In genomic region chr20:49594929-49595311, GRCh38 we compare ENCODE assay signal across 11 cellular contexts. TPM values are rescaled to one million over a fixed set of nuclear protein-coding genes. Genes with fewer than 3 reads are reported as not detected.
DNase-seq lines count a peak whose midpoint lies in the region; ATAC-seq, FAIRE-seq and TF ChIP-seq lines count a peak whose summit lies in the region.
"Had no signal": no experiment of that assay in that cellular context is flagged by ENCODE, and none has a peak within 500 bp of the region (broad histone marks: within the 10 kb centered on the region; RNA-seq: fewer than 3 reads in every experiment).

No MANE protein-coding gene starts in this region.

- FAIRE-seq in A549 (lab: Jason Lieb, UNC), result no peak
- FAIRE-seq: urothelium cell line had no signal

- H3K27me3 ChIP-seq in adipocyte (replicated peaks; ENCODE audit: control insufficient read depth, insufficient read depth, low read length), result no peaks in the 10 kb centered on the region

- no peak overlapping the region for H3K4me3 Mint-ChIP-seq in nephron
- H3K4me3 Mint-ChIP-seq: CD14-positive monocyte had no signal

- DNase-seq in A549 (ENCODE audit: low read depth in 1 of 2, low spot score in 1 of 2) (no peak), adipocyte (ENCODE audit: low read depth) (no peak), OCI-M1 (lab: John Stamatoyannopoulos, UW) (no peak), NCI-H2171 treated with DMSO at 0.1 percent for 48 hours (lab: John Stamatoyannopoulos, UW) (no peak)

- H3K27ac Mint-ChIP-seq in nephron, result peak overlapping the region; percentile 42 to 90 (median 87)

- no peaks in the 10 kb centered on the region for H3K36me3 Mint-ChIP-seq in nephron (ENCODE audit: low read depth)

- POLR2A ChIA-PET in A549 (lab: Yijun Ruan, JAX) (no interaction called here), HEK293 (lab: Yijun Ruan, JAX) (no interaction called here)

- no peaks in the 10 kb centered on the region for H3K36me3 ChIP-seq in HEK293 (ENCODE audit: control insufficient read depth in 2 of 2, insufficient read depth in 1 of 2, low read length in 2 of 2)
- no peaks in the 10 kb centered on the region for H3K36me3 ChIP-seq in adipocyte (ENCODE audit: control insufficient read depth, insufficient read depth, low read length, severe bottlenecking)
- H3K36me3 ChIP-seq: prostate gland had no signal

- no peak for TF ChIP-seq RAD21 in A549 (conservative IDR thresholded peaks at IDR 0.05 in 1 of 2, IDR thresholded peaks at IDR 0.05 in 1 of 2)

- TF ChIP-seq POLR2A in A549 (IDR thresholded peaks at IDR 0.05; ENCODE audit: low read length), result no peak

- H3K4me2 ChIP-seq in A549, result peak overlapping the region; percentile 38; the same call in 2 of the 3 replicates

- TF ChIP-seq EP300 in A549 (IDR thresholded peaks at IDR 0.05), result no peak

- 93% methylated on average over 5 of the region's 6 CpGs for WGBS in A549 (ENCODE audit: missing lambda C conversion rate)

- H3K9ac ChIP-seq in adipocyte (ENCODE audit: low read length), result peak overlapping the region; percentile 65

- TF ChIP-seq CTCF in A549 (IDR thresholded peaks at IDR 0.05), result no peak
- TF ChIP-seq CTCF in HEK293 (tag by site-specific recombination; IDR thresholded peaks at IDR 0.05), result no peak
- TF ChIP-seq CTCF in nephron (IDR thresholded peaks at IDR 0.05; ENCODE audit: unreplicated experiment in 3 of 3), result no peak

- peaks cover 62% of the 10 kb centered on the region for H3K4me1 Mint-ChIP-seq in nephron

- no peaks in the 10 kb centered on the region for H3K9me3 Mint-ChIP-seq in nephron

- H3K27ac ChIP-seq in A549, result peak overlapping the region; percentile 53 to 78; a peak in 5 of 6 replicates
- no peak overlapping the region for H3K27ac ChIP-seq in HEK293 (ENCODE audit: extremely low read depth, low read depth, low read length)

- peaks cover 37% of the 10 kb centered on the region for H3K4me1 ChIP-seq in A549
- H3K4me1 ChIP-seq in HEK293 (ENCODE audit: control insufficient read depth, insufficient read depth, low read length), result no peaks in the 10 kb centered on the region
- peaks cover 57% of the 10 kb centered on the region for H3K4me1 ChIP-seq in adipocyte (ENCODE audit: control insufficient read depth, insufficient read depth, low read length)
- H3K4me1 ChIP-seq: prostate gland had no signal

- H3K9me3 ChIP-seq in A549 (no peaks in the 10 kb centered on the region), HEK293 (ENCODE audit: control insufficient read depth, insufficient read depth, low read depth, low read length) (no peaks in the 10 kb centered on the region), adipocyte (ENCODE audit: control insufficient read depth, low read length) (no peaks in the 10 kb centered on the region)
- H3K9me3 ChIP-seq: prostate gland had no signal

- peaks cover 6% of the 10 kb centered on the region for H3K27me3 Mint-ChIP-seq in nephron (ENCODE audit: low read depth)

- CTCF ChIA-PET in A549 (lab: Yijun Ruan, JAX) (interaction anchor here (1.0 to 8.8 kb wide), 7 partner anchors 8 to 53 kb away, joined by 4 to 83 read pairs (median 12); no protein-coding TSS in a partner anchor), HEK293 (lab: Yijun Ruan, JAX) (interaction anchor here (0.9 to 2.5 kb wide), 3 partner anchors 14 to 53 kb away, joined by 6 to 16 read pairs (median 8); no protein-coding TSS in a partner anchor)

- ATAC-seq in A549 (no peak), GM18907 (IDR thresholded peaks at IDR 0.05; ENCODE audit: unreplicated experiment) (no peak), GM21381 (IDR thresholded peaks at IDR 0.05; ENCODE audit: unreplicated experiment) (no peak)

- H3K4me3 ChIP-seq in A549 (no peak overlapping the region), HEK293 (ENCODE audit: low read depth, low read length) (no peak overlapping the region), adipocyte (ENCODE audit: low read length) (no peak overlapping the region)
- H3K4me3 ChIP-seq: prostate gland had no signal

TF ChIP-seq in A549, 52 proteins besides CTCF, POLR2A, EP300 and RAD21:
- TF ChIP-seq CHD4 (IDR thresholded peaks at IDR 0.05; ENCODE audit: borderline replicate concordance) (no peak), PBX3 (IDR thresholded peaks at IDR 0.05) (no peak), RARB (CRISPR knock-in tag; IDR thresholded peaks at IDR 0.05) (no peak), ZFP36 (IDR thresholded peaks at IDR 0.05; ENCODE audit: borderline replicate concordance, partially characterized antibody) (no peak), POLR2AphosphoS2 (conservative IDR thresholded peaks at IDR 0.05; ENCODE audit: low read length) (no peak), EHF (CRISPR knock-in tag; IDR thresholded peaks at IDR 0.05) (no peak), CBX2 (IDR thresholded peaks at IDR 0.05; ENCODE audit: borderline replicate concordance, low read depth) (no peak), E2F6 (IDR thresholded peaks at IDR 0.05; ENCODE audit: borderline replicate concordance, low read depth) (no peak), MYC (IDR thresholded peaks at IDR 0.05; ENCODE audit: borderline replicate concordance, low read length) (no peak), FOSL2 (IDR thresholded peaks at IDR 0.05) (no peak), FOSL2 (CRISPR knock-in tag; IDR thresholded peaks at IDR 0.05) (no peak), ESRRA (IDR thresholded peaks at IDR 0.05; ENCODE audit: borderline replicate concordance, low read length) (no peak)

TF ChIP-seq in HEK293, 187 proteins besides CTCF, POLR2A, EP300 and RAD21:
- TF ChIP-seq ZNF623 (tag by site-specific recombination; IDR thresholded peaks at IDR 0.05), result peak; percentile 97
- no peak for TF ChIP-seq ZNF596 (tag by site-specific recombination; IDR thresholded peaks at IDR 0.05)
- TF ChIP-seq ZNF626 (tag by site-specific recombination; IDR thresholded peaks at IDR 0.05), result no peak
- TF ChIP-seq ZNF311 (tag by site-specific recombination; IDR thresholded peaks at IDR 0.05; ENCODE audit: borderline replicate concordance), result no peak

RNA-seq across cellular contexts. Expression of gene PTGIS, which starts 27.0 kb away (rescaled TPM):
- polyA plus RNA-seq in A549 (2011; rRNA removed) (0.03 and 0.07 TPM in 2 replicates), A549 (2017; fragmentation: RNase III; extraction: RNeasy Plus Mini Kit Qiagen cat#74134 plus additional on column Dnase treatment) (0.04 to 0.05 TPM (median 0.04 TPM) in 3 replicates)
- polyA plus RNA-seq in A549 (2012; cell fraction: cytosol; rRNA removed), result 0.01 and 0.05 TPM in 2 replicates
- polyA plus RNA-seq in A549 (2012; cell fraction: nucleus; rRNA removed), result 0.01 and 0.11 TPM in 2 replicates
- 0.04 and 0.24 TPM in 2 replicates for polyA minus RNA-seq in A549 (2011; rRNA and poly(A)+ RNA removed)
- polyA plus RNA-seq: CD14-positive monocyte had no signal
